8 cellular contexts compared by ENCODE assay signal in the genomic region with DNA sequence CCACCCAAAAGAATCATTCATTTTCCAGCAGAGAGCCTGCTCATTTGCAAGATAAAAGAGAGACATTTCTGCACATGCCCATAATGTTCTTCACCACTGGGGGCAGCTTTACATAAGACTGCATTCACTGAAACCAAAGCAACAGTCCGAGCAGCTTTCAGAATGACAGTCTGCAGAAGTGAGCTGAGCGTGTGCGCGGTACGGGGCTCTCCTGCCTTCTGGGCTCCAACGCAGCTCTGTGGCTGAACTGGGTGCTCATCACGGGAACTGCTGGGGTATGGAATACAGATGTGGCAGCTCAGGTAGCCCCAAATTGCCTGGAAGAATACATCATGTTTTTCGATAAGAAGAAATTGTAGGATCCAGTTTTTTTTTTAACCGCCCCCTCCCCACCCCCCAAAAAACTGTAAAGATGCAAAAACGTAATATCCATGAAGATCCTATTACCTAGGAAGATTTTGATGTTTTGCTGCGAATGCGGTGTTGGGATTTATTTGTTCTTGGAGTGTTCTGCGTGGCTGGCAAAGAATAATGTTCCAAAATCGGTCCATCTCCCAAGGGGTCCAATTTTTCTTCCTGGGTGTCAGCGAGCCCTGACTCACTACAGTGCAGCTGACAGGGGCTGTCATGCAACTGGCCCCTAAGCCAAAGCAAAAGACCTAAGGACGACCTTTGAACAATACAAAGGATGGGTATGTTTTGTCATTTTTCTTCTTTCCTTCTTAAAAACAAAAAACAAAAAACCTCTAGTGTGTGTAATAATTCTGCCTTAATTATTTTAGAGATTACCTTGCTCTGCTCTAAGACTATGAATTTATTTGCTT. TPM values are rescaled to one million over a fixed set of nuclear protein-coding genes. Genes with fewer than 3 reads are reported as not detected.
DNase-seq lines count a peak whose midpoint lies in the region; ATAC-seq, FAIRE-seq and TF ChIP-seq lines count a peak whose summit lies in the region.
"Had no signal": no experiment of that assay in that cellular context is flagged by ENCODE, and none has a peak within 500 bp of the region (broad histone marks: within the 10 kb centered on the region; RNA-seq: fewer than 3 reads in every experiment).

Gene LRRTM3, plus strand, starts transcription at position 141 of the 824 bp plus-strand sequence.

- H3K27me3 ChIP-seq in GM12878 (replicated peaks in 1 of 2; ENCODE audit: control insufficient read depth in 2 of 2, insufficient read depth in 2 of 2, low read length in 1 of 2), result peaks cover 0 to 8% of the 10 kb centered on the region in 2 experiments; a peak in 2 of 4 replicates

- peak; percentile 53 for TF ChIP-seq RAD21 in GM12878 (IDR thresholded peaks at IDR 0.05; ENCODE audit: insufficient read depth, low read depth, low read length)

- no peaks in the 10 kb centered on the region for H3K79me2 ChIP-seq in GM12878 (ENCODE audit: control insufficient read depth, insufficient read depth, low read length)

- no peak for TF ChIP-seq POLR2A in GM12878 (IDR thresholded peaks at IDR 0.05; ENCODE audit: low read depth, low read length)

- peak; percentile 100 for ATAC-seq in GM19395 (IDR thresholded peaks at IDR 0.05; ENCODE audit: unreplicated experiment)
- peak; percentile 100 for ATAC-seq in HG03378 (IDR thresholded peaks at IDR 0.05; ENCODE audit: unreplicated experiment)
- ATAC-seq in GM12878, result peak; percentile 100

- H2AFZ ChIP-seq in GM12878 (ENCODE audit: control insufficient read depth, low read depth, low read length), result no peak within 1 kb of the TSS

- H3K9ac ChIP-seq in ES-I3 (ENCODE audit: low read depth, low read length), result peak within 1 kb of the TSS; percentile 35; the same call in 1 of the 2 replicates
- no peak within 1 kb of the TSS for H3K9ac ChIP-seq in GM12878 (ENCODE audit: control insufficient read depth, insufficient read depth, low read length)

- no peak for TF ChIP-seq EP300 in GM12878 (IDR thresholded peaks at IDR 0.05; ENCODE audit: borderline replicate concordance in 1 of 2, control insufficient read depth in 1 of 2, low read depth in 2 of 2, low read length in 2 of 2)

- intact Hi-C loops in GM12878 (cut with micrococcal nuclease; ENCODE audit: unreplicated experiment), result loop anchor here (5.0 kb wide), 1 partner anchor 596 kb away; no protein-coding TSS in a partner anchor

- CTCF ChIA-PET in GM12878 (lab: Yijun Ruan, JAX), result interaction anchor here (0.6 to 10.5 kb wide), 12 partner anchors 9 to 854 kb away, joined by 3 to 80 read pairs (median 3); no protein-coding TSS in a partner anchor

- RAD21 ChIA-PET in GM12878 (lab: Charles Lee; ENCODE audit: unreplicated experiment), result interaction anchor here (0.6 to 1.4 kb wide), 13 partner anchors 9 to 853 kb away, joined by 3 to 7 read pairs (median 3); no protein-coding TSS in a partner anchor

- in situ Hi-C loops in GM12878 (cut with MboI), result no loop called here

- no peak within 1 kb of the TSS for H3K27ac ChIP-seq in GM12878 (ENCODE audit: control insufficient read depth, insufficient read depth)
- H3K27ac ChIP-seq: neutrophil had no signal

- TF ChIP-seq CTCF in GM12878 (IDR thresholded peaks at IDR 0.05 in 2 of 3, conservative IDR thresholded peaks at IDR 0.05 in 1 of 3; ENCODE audit: control insufficient read depth in 2 of 3, extremely low read depth in 1 of 3, insufficient read depth in 1 of 3, low read depth in 3 of 3, low read length in 3 of 3), result peak; percentile 67 to 76 (median 70); a peak in 5 of 6 replicates

- H4K20me1 ChIP-seq in GM12878 (ENCODE audit: control insufficient read depth, insufficient read depth), result no peaks in the 10 kb centered on the region

- SMC1A ChIA-PET in GM12878 (lab: Charles Lee; ENCODE audit: uncharacterized antibody, unreplicated experiment), result interaction anchor here (0.6 to 2.1 kb wide), 11 partner anchors 10 to 739 kb away, joined by 3 to 8 read pairs (median 3); no protein-coding TSS in a partner anchor

- no peak within 1 kb of the TSS for H3K4me2 ChIP-seq in GM12878 (ENCODE audit: control insufficient read depth, insufficient read depth)

- FAIRE-seq in GM12878 (lab: Jason Lieb, UNC), result peak; percentile 81

- POLR2A ChIA-PET in GM12878 (lab: Charles Lee), result no interaction called here

- no peak within 1 kb of the TSS for H3K4me3 ChIP-seq in GM12878
- H3K4me3 ChIP-seq in skeletal muscle cell (ENCODE audit: low read depth, low read length), result peak within 1 kb of the TSS; percentile 45

- no TSS peak for BruUV-seq in GM12878 (replicated peaks; lab: Mats Ljungman, UMichigan)

- H3K4me1 ChIP-seq in ES-I3 (ENCODE audit: insufficient read depth, low read length) (peaks cover 20% of the 10 kb centered on the region), GM12878 (ENCODE audit: control insufficient read depth, insufficient read depth, low read length) (no peaks in the 10 kb centered on the region)

- H3K36me3 ChIP-seq in ES-I3 (ENCODE audit: insufficient read depth, low read length), result no peaks in the 10 kb centered on the region
- no peaks in the 10 kb centered on the region for H3K36me3 ChIP-seq in GM12878 (ENCODE audit: control insufficient read depth in 2 of 2, insufficient read depth in 2 of 2, low read length in 1 of 2)
- H3K36me3 ChIP-seq: neutrophil had no signal

- DNase-seq in NCI-H82 (lab: John Stamatoyannopoulos, UW), result peak; percentile 88
- peak; percentile 20 for DNase-seq in GM12878 (ENCODE audit: low read depth, low spot score)
- peak; percentile 91 for DNase-seq in iPS DF 4.7 (ENCODE audit: extremely low read depth, low spot score)
- DNase-seq in skeletal muscle cell (ENCODE audit: low read depth), result peak; percentile 41

- H3K9me3 ChIP-seq in ES-I3 (ENCODE audit: control insufficient read depth, insufficient read depth, low read length) (no peaks in the 10 kb centered on the region), GM12878 (replicated peaks; ENCODE audit: control insufficient read depth, insufficient read depth, low read length) (no peaks in the 10 kb centered on the region)
- H3K9me3 ChIP-seq: neutrophil had no signal

- 9% methylated on average over 16 of the region's 16 CpGs for WGBS in GM12878 (ENCODE audit: insufficient coverage, insufficient replicate concordance, low lambda C conversion rate, missing lambda C conversion rate)

TF ChIP-seq in GM12878, 131 proteins besides CTCF, POLR2A, EP300 and RAD21 (continues in another document):
- no peak for TF ChIP-seq CBX5 (IDR thresholded peaks at IDR 0.05; ENCODE audit: low read depth)
- no peak for TF ChIP-seq MTA2 (IDR thresholded peaks at IDR 0.05; ENCODE audit: low read depth)
- TF ChIP-seq, protein P1, sequence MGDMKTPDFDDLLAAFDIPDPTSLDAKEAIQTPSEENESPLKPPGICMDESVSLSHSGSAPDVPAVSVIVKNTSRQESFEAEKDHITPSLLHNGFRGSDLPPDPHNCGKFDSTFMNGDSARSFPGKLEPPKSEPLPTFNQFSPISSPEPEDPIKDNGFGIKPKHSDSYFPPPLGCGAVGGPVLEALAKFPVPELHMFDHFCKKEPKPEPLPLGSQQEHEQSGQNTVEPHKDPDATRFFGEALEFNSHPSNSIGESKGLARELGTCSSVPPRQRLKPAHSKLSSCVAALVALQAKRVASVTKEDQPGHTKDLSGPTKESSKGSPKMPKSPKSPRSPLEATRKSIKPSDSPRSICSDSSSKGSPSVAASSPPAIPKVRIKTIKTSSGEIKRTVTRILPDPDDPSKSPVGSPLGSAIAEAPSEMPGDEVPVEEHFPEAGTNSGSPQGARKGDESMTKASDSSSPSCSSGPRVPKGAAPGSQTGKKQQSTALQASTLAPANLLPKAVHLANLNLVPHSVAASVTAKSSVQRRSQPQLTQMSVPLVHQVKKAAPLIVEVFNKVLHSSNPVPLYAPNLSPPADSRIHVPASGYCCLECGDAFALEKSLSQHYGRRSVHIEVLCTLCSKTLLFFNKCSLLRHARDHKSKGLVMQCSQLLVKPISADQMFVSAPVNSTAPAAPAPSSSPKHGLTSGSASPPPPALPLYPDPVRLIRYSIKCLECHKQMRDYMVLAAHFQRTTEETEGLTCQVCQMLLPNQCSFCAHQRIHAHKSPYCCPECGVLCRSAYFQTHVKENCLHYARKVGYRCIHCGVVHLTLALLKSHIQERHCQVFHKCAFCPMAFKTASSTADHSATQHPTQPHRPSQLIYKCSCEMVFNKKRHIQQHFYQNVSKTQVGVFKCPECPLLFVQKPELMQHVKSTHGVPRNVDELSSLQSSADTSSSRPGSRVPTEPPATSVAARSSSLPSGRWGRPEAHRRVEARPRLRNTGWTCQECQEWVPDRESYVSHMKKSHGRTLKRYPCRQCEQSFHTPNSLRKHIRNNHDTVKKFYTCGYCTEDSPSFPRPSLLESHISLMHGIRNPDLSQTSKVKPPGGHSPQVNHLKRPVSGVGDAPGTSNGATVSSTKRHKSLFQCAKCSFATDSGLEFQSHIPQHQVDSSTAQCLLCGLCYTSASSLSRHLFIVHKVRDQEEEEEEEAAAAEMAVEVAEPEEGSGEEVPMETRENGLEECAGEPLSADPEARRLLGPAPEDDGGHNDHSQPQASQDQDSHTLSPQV (IDR thresholded peaks at IDR 0.05), result no peak
- TF ChIP-seq GATAD2B (conservative IDR thresholded peaks at IDR 0.05; ENCODE audit: low read depth), result no peak
- no peak for TF ChIP-seq TCF7 (IDR thresholded peaks at IDR 0.05; ENCODE audit: borderline replicate concordance)
- TF ChIP-seq USF1 (IDR thresholded peaks at IDR 0.05; ENCODE audit: borderline replicate concordance, extremely low read length, insufficient read depth, low read depth, low read length), result no peak

RNA-seq across cellular contexts. Expression of gene LRRTM3, which starts in this region (rescaled TPM):
- total RNA-seq in GM12878 (2013; cell fraction: nucleolus; rRNA removed), result not detected in 2 replicates
- total RNA-seq in GM12878 (2014; rRNA removed) (0.05 TPM in 1 of 2 replicates, not detected in the other), GM12878 (2014; rRNA removed; fragmentation: Illumina TruSeq; extraction: Trizol) (not detected in 2 replicates), GM12878 (2021) (not detected in 2 replicates)
- not detected for polyA plus RNA-seq in GM12878 (2011; ENCODE audit: low read depth)
- polyA plus RNA-seq in GM12878 (2011; rRNA removed) (not detected in 2 replicates), GM12878 (2014; fragmentation: Illumina TruSeq; extraction: Trizol) (not detected in 2 replicates), GM12878 (2014; fragmentation: Nextera tagmentation; extraction: Ambion mirVana) (not detected), GM12878 (2014; rRNA removed) (not detected in 2 replicates), GM12878 (2016; fragmentation: Nextera tagmentation; extraction: Ambion mirVana) (not detected)
- not detected in 2 replicates for polyA plus RNA-seq in GM12878 (2011; cell fraction: cytosol; rRNA removed)
- 0.03 TPM in 1 of 2 replicates, not detected in the other for polyA plus RNA-seq in GM12878 (2011; cell fraction: nucleus; rRNA removed)
- not detected in 2 replicates for polyA plus RNA-seq in GM12878 (2012)
- not detected in 2 replicates for polyA minus RNA-seq in GM12878 (2011; rRNA and poly(A)+ RNA removed)
- polyA minus RNA-seq in GM12878 (2011; cell fraction: cytosol; rRNA and poly(A)+ RNA removed), result not detected in 2 replicates
- polyA minus RNA-seq in GM12878 (2011; cell fraction: nucleus; rRNA and poly(A)+ RNA removed), result 0.10 and 0.12 TPM in 2 replicates

Comparison
In these comparisons a context has a peak if more than half of its experiments do, and no peak if none do; other contexts are left out.
1. Peak in DNase-seq and ATAC-seq in GM12878; RNA of the gene not detected or under 1 TPM.
2. DNase-seq: peak in every context shown above with its lines; median percentile 91 in iPS DF 4.7; 88 in NCI-H82; 41 in skeletal muscle cell; 20 in GM12878.